In the genomic region with DNA sequence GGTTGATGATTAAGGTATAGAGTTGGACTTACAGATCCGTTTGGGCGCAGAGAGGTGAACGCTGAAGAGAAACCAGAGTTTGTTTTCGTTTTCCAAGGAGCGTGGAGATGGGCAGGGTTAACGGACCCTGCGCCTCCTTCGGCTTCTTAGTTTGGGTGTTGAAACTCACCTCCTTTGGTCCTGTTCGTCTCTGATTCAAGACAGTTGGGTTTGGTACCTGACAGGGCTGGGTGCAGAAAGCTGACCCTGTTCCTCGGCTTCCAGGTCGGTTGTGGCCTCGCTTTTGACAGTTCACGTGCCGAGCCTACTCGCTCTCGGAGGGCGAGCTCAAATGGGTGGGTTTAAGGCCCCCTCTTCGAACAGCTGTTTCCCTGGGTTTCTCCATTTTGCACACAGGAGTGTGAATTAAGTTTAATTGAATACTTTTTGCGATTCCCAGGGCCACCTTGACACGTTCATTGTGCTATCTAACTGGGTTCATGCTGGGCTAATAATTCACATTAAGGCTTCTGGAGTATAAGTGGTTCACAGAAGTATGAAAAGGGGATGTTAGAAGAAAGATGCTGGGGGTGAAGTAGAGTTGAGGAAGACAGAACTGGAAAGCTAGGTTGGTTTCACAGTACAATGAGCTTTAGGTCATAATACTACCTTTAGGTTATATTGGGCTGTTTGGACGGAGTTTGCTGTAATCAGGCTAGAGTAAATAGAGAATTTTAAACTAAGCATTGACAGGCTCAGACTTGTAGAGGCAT, we compare ENCODE assay signal across 8 cellular contexts. TPM values are rescaled to one million over a fixed set of nuclear protein-coding genes. Genes with fewer than 3 reads are reported as not detected.
DNase-seq lines count a peak whose midpoint lies in the region; ATAC-seq and TF ChIP-seq lines count a peak whose summit lies in the region.

No MANE protein-coding gene starts in this region.

- no peak overlapping the region for H3K23ac ChIP-seq in neuronal stem cell (ENCODE audit: low read depth, low read length, poor library complexity)

- no peaks in the 10 kb centered on the region for H3K79me1 ChIP-seq in neuronal stem cell (ENCODE audit: low read depth, low read length)

- no peak overlapping the region for H2BK120ac ChIP-seq in neuronal stem cell (ENCODE audit: low read depth, low read length)

- H3K9me3 ChIP-seq in DOHH2 (ENCODE audit: control insufficient read depth, insufficient read depth, low read length) (no peaks in the 10 kb centered on the region), Peyer's patch (no peaks in the 10 kb centered on the region), neuronal stem cell (replicated peaks in 1 of 2; ENCODE audit: control insufficient read depth in 2 of 2, insufficient read depth in 1 of 2, low read depth in 1 of 2, low read length in 2 of 2) (no peaks in the 10 kb centered on the region)

- peak overlapping the region; percentile 84 for H2AFZ ChIP-seq in neuronal stem cell (ENCODE audit: low read length)

- peaks cover 22% of the 10 kb centered on the region for H4K20me1 ChIP-seq in DOHH2 (ENCODE audit: control insufficient read depth, insufficient read depth, low read depth, low read length)

- H3K9ac ChIP-seq in neuronal stem cell (ENCODE audit: low read depth, low read length, poor library complexity), result peak overlapping the region; percentile 87

- no peak overlapping the region for H2BK15ac ChIP-seq in neuronal stem cell (ENCODE audit: low read length)

- H2AK5ac ChIP-seq in neuronal stem cell (ENCODE audit: low read depth, low read length), result no peak overlapping the region

- H3K36me3 ChIP-seq in DOHH2 (ENCODE audit: control insufficient read depth, low read length), result peaks cover 52% of the 10 kb centered on the region
- H3K36me3 ChIP-seq in Peyer's patch, result peaks cover 0 to 10% (median 0%) of the 10 kb centered on the region in 3 donors
- H3K36me3 ChIP-seq in neuronal stem cell (replicated peaks in 1 of 2; ENCODE audit: control insufficient read depth in 2 of 2, insufficient read depth in 2 of 2, low read length in 2 of 2), result peaks cover 2 to 30% of the 10 kb centered on the region in 2 donors

- no peaks in the 10 kb centered on the region for H3K27me3 ChIP-seq in DOHH2 (ENCODE audit: control insufficient read depth, low read length)
- no peaks in the 10 kb centered on the region for H3K27me3 ChIP-seq in Peyer's patch
- no peaks in the 10 kb centered on the region for H3K27me3 ChIP-seq in neuronal stem cell (ENCODE audit: control insufficient read depth in 3 of 3, insufficient read depth in 3 of 3, low read depth in 1 of 3, low read length in 3 of 3)

- peaks cover 14% of the 10 kb centered on the region for H3F3A ChIP-seq in DOHH2 (ENCODE audit: control insufficient read depth, insufficient read depth)

- H3K79me2 ChIP-seq in DOHH2 (ENCODE audit: control insufficient read depth, low read length), result peaks cover 95% of the 10 kb centered on the region

- H2BK12ac ChIP-seq in neuronal stem cell (ENCODE audit: low read length), result no peak overlapping the region

- H3K4me1 ChIP-seq in DOHH2 (ENCODE audit: control insufficient read depth, low read length), result peaks cover 46% of the 10 kb centered on the region
- H3K4me1 ChIP-seq in Peyer's patch, result peaks cover 0 to 21% (median 8%) of the 10 kb centered on the region in 4 donors
- peaks cover 4 to 24% of the 10 kb centered on the region in 2 donors for H3K4me1 ChIP-seq in neuronal stem cell (ENCODE audit: control insufficient read depth in 2 of 2, insufficient read depth in 1 of 2, low read depth in 1 of 2, low read length in 2 of 2)

- peak; percentile 0 for ATAC-seq in GM21737 (IDR thresholded peaks at IDR 0.05; ENCODE audit: unreplicated experiment)
- ATAC-seq in HG02981 (IDR thresholded peaks at IDR 0.05; ENCODE audit: unreplicated experiment), result no peak

- H3K4me3 ChIP-seq in DOHH2 (ENCODE audit: low read length) (peak overlapping the region; percentile 94), Peyer's patch (peak overlapping the region; percentile 75 to 84 (median 81)), epithelial cell of esophagus (ENCODE audit: low read length) (peak overlapping the region; percentile 96), neuronal stem cell (ENCODE audit: low read length in 2 of 2) (peak overlapping the region; percentile 74 to 92)

- H3K14ac ChIP-seq in neuronal stem cell (ENCODE audit: low read length), result no peak overlapping the region

- no peaks in the 10 kb centered on the region for H3K9me2 ChIP-seq in DOHH2 (replicated peaks; ENCODE audit: control insufficient read depth, low read length)

- WGBS in neuronal stem cell (ENCODE audit: extremely low coverage in 2 of 2, insufficient read length in 2 of 2, insufficient replicate concordance in 1 of 2), 2 donors, result no CpG with 5 or more reads among the region's 21 CpGs

- DNase-seq in Peyer's patch (peak in 2 of 3 donors; percentile 33 to 64), epithelial cell of esophagus (ENCODE audit: low read depth) (peak; percentile 20), neuronal stem cell (ENCODE audit: low spot score) (peak; percentile 18), NCI-H1930 (lab: John Stamatoyannopoulos, UW) (no peak)
- DNase-seq in activated naive CD4-positive, alpha-beta T cell treated with anti-CD3 and anti-CD28 coated beads, Interleukin-2, amount 50 U/mL, for 16 hours, result no peak

- TF ChIP-seq POLR2A in Peyer's patch (IDR thresholded peaks at IDR 0.05), result no peak

- no peak overlapping the region for H4K8ac ChIP-seq in neuronal stem cell (ENCODE audit: low read depth, low read length)

- H3K4me2 ChIP-seq in DOHH2 (ENCODE audit: low read length) (peak overlapping the region; percentile 93), neuronal stem cell (ENCODE audit: insufficient read depth, low read length, poor library complexity, severe bottlenecking) (peak overlapping the region; percentile 55)

- no peak overlapping the region for H3K18ac ChIP-seq in neuronal stem cell (ENCODE audit: low read length)

- peak overlapping the region; percentile 71 for H3K27ac ChIP-seq in DOHH2 (ENCODE audit: low read depth, low read length)
- H3K27ac ChIP-seq in Peyer's patch, result peak overlapping the region; percentile 99 to 100 (median 100)
- H3K27ac ChIP-seq in neuronal stem cell (replicated peaks; ENCODE audit: low read length), result peak overlapping the region; percentile 64

- H3K4ac ChIP-seq in neuronal stem cell (ENCODE audit: low read length), result no peak overlapping the region

- TF ChIP-seq CTCF in DOHH2 (IDR thresholded peaks at IDR 0.05; ENCODE audit: low read depth, low read length, poor library complexity, severe bottlenecking), result no peak
- no peak for TF ChIP-seq CTCF in Peyer's patch (IDR thresholded peaks at IDR 0.05)
- TF ChIP-seq CTCF in epithelial cell of esophagus (IDR thresholded peaks at IDR 0.05; ENCODE audit: insufficient read depth, low read depth, low read length, missing control alignments), result no peak

- no peak overlapping the region for H4K91ac ChIP-seq in neuronal stem cell (ENCODE audit: low read depth, low read length, poor library complexity)

- no peak overlapping the region for H2BK5ac ChIP-seq in neuronal stem cell (ENCODE audit: low read length)

RNA-seq across cellular contexts. Expression of a gene that starts 0.6 kb away (rescaled TPM):
- total RNA-seq in Peyer's patch, result 10 to 100 TPM; 18.1 to 42.9 (median 21.7) TPM
- 15.2 TPM for polyA plus RNA-seq in neuronal stem cell (2013, experiment 1 of 2)
- polyA plus RNA-seq in neuronal stem cell (2013, experiment 2 of 2), result 15.3 TPM

Comparison
In these comparisons a context has a peak if more than half of its experiments do, and no peak if none do; other contexts are left out.
1. DNase-seq: peak in Peyer's patch (2 of 3), epithelial cell of esophagus (single experiment) and neuronal stem cell (single experiment); none in activated naive CD4-positive, alpha-beta T cell treated with anti-CD3 and anti-CD28 coated beads, Interleukin-2, amount 50 U/mL, for 16 hours (single experiment) and NCI-H1930 (0 of 2).
2. Peak in every context shown above with its lines, with median percentiles within 50 percentile points of each other: H3K27ac ChIP-seq and H3K4me3 ChIP-seq.